ENCODE assay signal across 8 cellular contexts in the genomic region with DNA sequence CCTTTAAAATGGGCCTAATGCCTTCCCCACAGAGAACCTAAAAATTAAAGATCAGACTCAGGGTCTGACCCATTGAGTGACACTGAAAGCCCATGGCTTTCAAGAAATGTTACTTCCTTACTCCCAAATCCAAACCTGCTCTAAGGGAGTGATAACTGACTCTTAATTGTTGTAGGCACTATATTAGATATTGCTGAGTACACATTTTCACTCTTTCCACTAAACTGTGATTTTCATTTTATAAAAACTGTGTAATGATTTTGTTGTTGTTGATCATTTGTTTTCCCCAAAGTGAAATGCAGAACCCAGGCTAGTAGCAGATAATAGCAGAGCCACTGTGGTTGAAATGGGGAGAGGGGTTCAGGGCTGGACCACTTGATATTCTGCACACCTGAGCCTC.
"Had no signal": no experiment of that assay in that cellular context is flagged by ENCODE, and none has a peak within 500 bp of the region (broad histone marks: within the 10 kb centered on the region; RNA-seq: fewer than 3 reads in every experiment).

No MANE protein-coding gene starts in this region.

- FAIRE-seq: G401.6, GM12878, GM12891, GM12892, GM18507, GM19239 had no signal

- DNase-seq: GDM1, GF-D8 had no signal

- H3K4me3 ChIP-seq: GM12878 had no signal

- ATAC-seq: GM12878 had no signal
